In genomic region chr1:173302890-173303829, GRCh38 we compare ENCODE assay signal across 1 cellular context.
TF ChIP-seq lines count a peak whose summit lies in the region.

No MANE protein-coding gene starts in this region.

TF ChIP-seq in K562, 482 proteins besides CTCF, POLR2A, EP300 and RAD21 (continued from another document and continues in another):
- TF ChIP-seq REST (CRISPR knock-in tag; IDR thresholded peaks at IDR 0.05; ENCODE audit: low read depth) (no peak), SRSF1 (IDR thresholded peaks at IDR 0.05; ENCODE audit: low read depth, low read length) (no peak), SIX5 (IDR thresholded peaks at IDR 0.05; ENCODE audit: borderline replicate concordance in 1 of 2, insufficient read depth in 1 of 2, low read depth in 1 of 2, low read length in 2 of 2) (no peak), SFPQ (IDR thresholded peaks at IDR 0.05; ENCODE audit: low read depth, low read length) (no peak), ATF2 (CRISPR knock-in tag; IDR thresholded peaks at IDR 0.05) (no peak), STAT6 (CRISPR knock-in tag; IDR thresholded peaks at IDR 0.05) (no peak), E2F5 (CRISPR knock-in tag; IDR thresholded peaks at IDR 0.05) (no peak), SNIP1 (IDR thresholded peaks at IDR 0.05; ENCODE audit: low read depth) (no peak), ZNF395 (CRISPR knock-in tag; IDR thresholded peaks at IDR 0.05) (no peak; the same call in 1 of the 2 replicates), MTA2 (IDR thresholded peaks at IDR 0.05; ENCODE audit: low read depth) (peak; percentile 52; the same call in 1 of the 2 replicates), TAF7 (tag; IDR thresholded peaks at IDR 0.05) (no peak), TAF1 (IDR thresholded peaks at IDR 0.05; ENCODE audit: control insufficient read depth, extremely low read depth, insufficient read depth, low read length, severe bottlenecking) (no peak), PHF21A (IDR thresholded peaks at IDR 0.05; ENCODE audit: borderline replicate concordance, low read depth) (no peak), ASH1L (IDR thresholded peaks at IDR 0.05; ENCODE audit: borderline replicate concordance, low read depth, partially characterized antibody) (peak; percentile 10), CBFA2T2 (conservative IDR thresholded peaks at IDR 0.05) (peak; percentile 63), ZNF384 (IDR thresholded peaks at IDR 0.05; ENCODE audit: low read depth, low read length) (no peak), U2AF2 (optimal IDR thresholded peaks at IDR 0.05; ENCODE audit: low read depth, low read length) (no peak), ZNF263 (CRISPR knock-in tag; IDR thresholded peaks at IDR 0.05; ENCODE audit: borderline replicate concordance) (no peak), RHOXF2B (CRISPR knock-in tag; conservative IDR thresholded peaks at IDR 0.05) (no peak), PCBP1 (IDR thresholded peaks at IDR 0.05; ENCODE audit: low read depth, low read length, poor library complexity, severe bottlenecking) (no peak), BDP1 (IDR thresholded peaks at IDR 0.05; ENCODE audit: insufficient read depth, insufficient read length) (no peak), ZBTB33 (CRISPR knock-in tag; IDR thresholded peaks at IDR 0.05) (no peak), PRPF4 (IDR thresholded peaks at IDR 0.05; ENCODE audit: insufficient read depth, low read depth, low read length, poor library complexity, severe bottlenecking) (no peak), HDAC8 (tag; IDR thresholded peaks at IDR 0.05) (no peak), FOXM1 (IDR thresholded peaks at IDR 0.05; ENCODE audit: low read depth) (peak; percentile 51; the same call in 1 of the 2 replicates), FOXM1 (CRISPR knock-in tag; IDR thresholded peaks at IDR 0.05; ENCODE audit: low read depth) (no peak), PPARD (CRISPR knock-in tag; IDR thresholded peaks at IDR 0.05) (no peak), FOXA3 (CRISPR knock-in tag; conservative IDR thresholded peaks at IDR 0.05 in 1 of 2, IDR thresholded peaks at IDR 0.05 in 1 of 2) (no peak), HMBOX1 (IDR thresholded peaks at IDR 0.05) (no peak; the same call in 1 of the 2 replicates), POLR2H (tag; IDR thresholded peaks at IDR 0.05; ENCODE audit: low read depth) (0 out of 2 replicates have a peak, but pooled peaks have one; percentile 19), CREB1 (IDR thresholded peaks at IDR 0.05) (no peak), CREB1 (CRISPR knock-in tag; IDR thresholded peaks at IDR 0.05) (no peak), ARHGAP35 (IDR thresholded peaks at IDR 0.05; ENCODE audit: partially characterized antibody) (no peak), PTBP1 (IDR thresholded peaks at IDR 0.05; ENCODE audit: low read depth, low read length) (no peak), MTA1 (IDR thresholded peaks at IDR 0.05; ENCODE audit: borderline replicate concordance) (no peak), ZNF140 (CRISPR knock-in tag; IDR thresholded peaks at IDR 0.05) (no peak), ZNF143 (CRISPR knock-in tag; IDR thresholded peaks at IDR 0.05) (no peak), ZNF354B (CRISPR knock-in tag; IDR thresholded peaks at IDR 0.05) (no peak), E4F1 (CRISPR knock-in tag; IDR thresholded peaks at IDR 0.05; ENCODE audit: borderline replicate concordance) (no peak), PCBP2 (IDR thresholded peaks at IDR 0.05; ENCODE audit: low read depth, low read length, poor library complexity, severe bottlenecking) (no peak), MAZ (CRISPR knock-in tag; conservative IDR thresholded peaks at IDR 0.05 in 1 of 2, IDR thresholded peaks at IDR 0.05 in 1 of 2) (peak; percentile 75 to 80), ELF2 (CRISPR knock-in tag; IDR thresholded peaks at IDR 0.05) (no peak; the same call in 1 of the 2 replicates), TBL1XR1 (IDR thresholded peaks at IDR 0.05; ENCODE audit: low read length in 2 of 2) (0 out of 4 replicates have a peak, but pooled peaks of 1 of the 2 experiments have one; percentile 56), ELK3 (CRISPR knock-in tag; IDR thresholded peaks at IDR 0.05) (no peak), ZNF347 (CRISPR knock-in tag; IDR thresholded peaks at IDR 0.05; ENCODE audit: low read depth) (no peak), TARDBP (IDR thresholded peaks at IDR 0.05) (no peak), TEAD1 (CRISPR knock-in tag; IDR thresholded peaks at IDR 0.05) (no peak), SPI1 (IDR thresholded peaks at IDR 0.05; ENCODE audit: borderline replicate concordance, low read depth, low read length) (no peak)
